ENCODE assay signal across 11 cellular contexts in the genomic region with DNA sequence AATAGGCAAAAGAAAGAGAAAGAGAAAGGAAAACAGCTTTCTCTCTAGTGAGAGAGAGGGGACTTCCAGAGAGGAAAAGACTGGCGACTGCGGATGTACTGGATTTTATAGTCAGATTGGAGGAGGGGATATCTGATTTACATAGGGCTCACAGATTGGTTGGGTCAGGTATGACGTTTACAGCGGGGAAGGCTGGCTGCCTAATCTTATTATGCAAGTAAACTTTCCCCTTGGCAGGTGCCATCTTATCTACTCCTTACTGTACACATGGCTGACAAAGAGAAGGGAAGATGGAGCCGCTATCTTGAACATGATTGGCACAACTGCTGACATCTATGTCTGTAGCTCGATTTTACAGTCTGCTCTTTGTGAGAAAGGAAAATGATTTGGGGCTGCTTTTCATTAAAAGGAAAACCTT. TPM values are rescaled to one million over a fixed set of nuclear protein-coding genes. Genes with fewer than 3 reads are reported as not detected.
DNase-seq lines count a peak whose midpoint lies in the region; ATAC-seq and TF ChIP-seq lines count a peak whose summit lies in the region.
"Had no signal": no experiment of that assay in that cellular context is flagged by ENCODE, and none has a peak within 500 bp of the region (broad histone marks: within the 10 kb centered on the region; RNA-seq: fewer than 3 reads in every experiment).

No MANE protein-coding gene starts in this region.

- H3K79me2 ChIP-seq in neural cell (replicated peaks; ENCODE audit: insufficient read depth, low read length): peaks cover 65% of the 10 kb centered on the region

- peak overlapping the region; percentile 12 for H3K4me3 Mint-ChIP-seq in T-helper 17 cell

- ATAC-seq in T-helper 17 cell (peak; percentile 78), GM21360 (IDR thresholded peaks at IDR 0.05; ENCODE audit: unreplicated experiment) (no peak), GM19328 (IDR thresholded peaks at IDR 0.05; ENCODE audit: unreplicated experiment) (no peak)
- ATAC-seq: psoas muscle had no signal

- H3K4me3 ChIP-seq in neural cell (ENCODE audit: low read length): no peak overlapping the region
- H3K4me3 ChIP-seq: psoas muscle had no signal

- no peaks in the 10 kb centered on the region for H3K36me3 ChIP-seq in neural cell (ENCODE audit: insufficient read depth, low read length)

- no peak overlapping the region for H3K9ac ChIP-seq in neural cell (ENCODE audit: low read length)

- no peaks in the 10 kb centered on the region for H3K27me3 Mint-ChIP-seq in T-helper 17 cell

- TF ChIP-seq RAD21 in neural cell (conservative IDR thresholded peaks at IDR 0.05): no peak

- TF ChIP-seq POLR2A in erythroblast (IDR thresholded peaks at IDR 0.05; ENCODE audit: low read length): no peak

- in situ Hi-C loops in Caki2 (cut with HindIII; ENCODE audit: low pct_unique_long_range_greater_than_20kb, low sequenced_read_pairs): no loop called here

- H3K4me1 Mint-ChIP-seq in T-helper 17 cell: peaks cover 51% of the 10 kb centered on the region

- H3K27ac Mint-ChIP-seq in T-helper 17 cell: peak overlapping the region; percentile 72

- H3K4me2 ChIP-seq in neural cell (ENCODE audit: low read length): no peak overlapping the region

- H3K9me3 ChIP-seq in T-helper 17 cell (ENCODE audit: control insufficient read depth, low read length, poor library complexity, severe bottlenecking): no peaks in the 10 kb centered on the region
- no peaks in the 10 kb centered on the region for H3K9me3 ChIP-seq in neural cell (ENCODE audit: low read length)
- H3K9me3 ChIP-seq: psoas muscle had no signal

- no peaks in the 10 kb centered on the region for H3K9me2 ChIP-seq in neural cell (ENCODE audit: insufficient read depth, low read length)

- TF ChIP-seq CTCF in neural cell (IDR thresholded peaks at IDR 0.05; ENCODE audit: poor library complexity, severe bottlenecking): no peak

- peaks cover 5% of the 10 kb centered on the region for H3K36me3 Mint-ChIP-seq in T-helper 17 cell (ENCODE audit: low read depth)

- no peaks in the 10 kb centered on the region for H4K20me1 ChIP-seq in neural cell (ENCODE audit: insufficient read depth)

- H3K27ac ChIP-seq in neural cell (ENCODE audit: low read length): peak overlapping the region; percentile 35
- H3K27ac ChIP-seq: psoas muscle had no signal

- peak; percentile 61 for TF ChIP-seq EP300 in neural cell (conservative IDR thresholded peaks at IDR 0.05; ENCODE audit: poor library complexity, severe bottlenecking)

- no peaks in the 10 kb centered on the region for H3K27me3 ChIP-seq in neural cell (ENCODE audit: insufficient read depth, low read depth, low read length)

- no peak overlapping the region for H2AFZ ChIP-seq in neural cell (ENCODE audit: low read depth, low read length)

- peak; percentile 85 for DNase-seq in Caki2 (ENCODE audit: low read depth)
- peak in 2 of 3 donors; percentile 15 to 23 for DNase-seq in T-helper 17 cell
- peak; percentile 8 to 65 for DNase-seq in erythroblast (lab: John Stamatoyannopoulos, UW)
- DNase-seq in NCI-H1694 treated with DMSO at 0.1 percent for 48 hours (lab: John Stamatoyannopoulos, UW): no peak
- DNase-seq in NCI-H345 treated with DMSO at 0.1 percent for 48 hours (lab: John Stamatoyannopoulos, UW; ENCODE audit: unreplicated experiment): no peak
- DNase-seq: islet precursor cell, NCI-H1105 treated with DMSO at 0.1 percent for 48 hours, psoas muscle had no signal

- no peaks in the 10 kb centered on the region for H3F3A ChIP-seq in neural cell (ENCODE audit: insufficient read depth, low read length, poor library complexity, severe bottlenecking)

TF ChIP-seq in neural cell, 6 proteins besides CTCF, POLR2A, EP300 and RAD21:
- no peak for TF ChIP-seq REST (IDR thresholded peaks at IDR 0.05; ENCODE audit: borderline replicate concordance)
- no peak for TF ChIP-seq TAF1 (IDR thresholded peaks at IDR 0.05; ENCODE audit: low read depth)
- no peak for TF ChIP-seq SMC3 (conservative IDR thresholded peaks at IDR 0.05; ENCODE audit: poor library complexity)
- TF ChIP-seq EZH2 (IDR thresholded peaks at IDR 0.05; ENCODE audit: borderline replicate concordance, insufficient read depth, low read length, poor library complexity, severe bottlenecking): no peak
- no peak for TF ChIP-seq MXI1 (conservative IDR thresholded peaks at IDR 0.05; ENCODE audit: poor library complexity, severe bottlenecking)
- TF ChIP-seq POLR2AphosphoS5 (IDR thresholded peaks at IDR 0.05): no peak

RNA-seq across cellular contexts. Expression of gene RBPJ, which starts 25.4 kb away (rescaled TPM):
- total RNA-seq in Caki2 (2014; rRNA removed; shearing (Covaris generic); ENCODE audit: low replicate concordance): 38.3 and 45.4 TPM in 2 replicates
- total RNA-seq in T-helper 17 cell: 10 to 100 TPM; 77.9 to 88.3 TPM
- polyA plus RNA-seq in neural cell: 89.8 and 98.8 TPM in 2 replicates
- polyA minus RNA-seq in neural cell: 127 and 139 TPM in 2 replicates

Comparison
In these comparisons a context has a peak if more than half of its experiments do, and no peak if none do; other contexts are left out.
1. DNase-seq: peak in Caki2 (single experiment), T-helper 17 cell (2 of 3) and erythroblast (2 of 2); none in NCI-H1694 treated with DMSO at 0.1 percent for 48 hours (single experiment) and NCI-H345 treated with DMSO at 0.1 percent for 48 hours (single experiment).